In genomic region chr2:239200646-239201530, GRCh38 we compare ENCODE assay signal across 21 cellular contexts.
A peak's percentile ranks its signal among the peaks of the same experiment; 100 is the strongest.
DNase-seq lines count a peak whose midpoint lies in the region; ATAC-seq and TF ChIP-seq lines count a peak whose summit lies in the region.
"Had no signal": no experiment of that assay in that cellular context is flagged by ENCODE, and none has a peak within 500 bp of the region (broad histone marks: within the 10 kb centered on the region; RNA-seq: fewer than 3 reads in every experiment).

No MANE protein-coding gene starts in this region.

- TF ChIP-seq CTCF in H9 (conservative IDR thresholded peaks at IDR 0.05) (no peak), chondrocyte (IDR thresholded peaks at IDR 0.05) (no peak)

- DNase-seq in H9 (no peak), chondrocyte (ENCODE audit: low spot score) (peak; percentile 78), substantia nigra (lab: John Stamatoyannopoulos, UW) (no peak), NCI-H82 treated with DMSO at 0.1 percent for 48 hours (lab: John Stamatoyannopoulos, UW; ENCODE audit: unreplicated experiment) (no peak), cerebellar cortex (ENCODE audit: low spot score) (no peak)
- DNase-seq in T-helper 2 cell treated with Interferon-gamma antibody and Interleukin-4, amounts not matched to agents 5 μg/mL and 100 μg/mL, for 36 hours (ENCODE audit: low spot score), result no peak
- DNase-seq in naive thymus-derived CD4-positive, alpha-beta T cell, result no peak
- DNase-seq: activated CD4-positive, alpha-beta memory T cell treated with anti-CD3 and anti-CD28 coated beads, Interleukin-2, amount 10 ng/mL, durations not matched to agents 7 days and 5 days; amniotic stem cell; Caco-2; colonic mucosa; MV-4-11; NCI-H2081 treated with DMSO at 0.1 percent for 48 hours; NCI-H524; PC-3 had no signal

- H3K27ac ChIP-seq in H9 (ENCODE audit: insufficient read length, low read depth, low read length) (no peak overlapping the region), muscle layer of colon (ENCODE audit: low read depth, low read length) (peak overlapping the region; percentile 43), substantia nigra (ENCODE audit: low read depth, low read length, poor library complexity, severe bottlenecking) (peak overlapping the region; percentile 26)
- no peak overlapping the region for H3K27ac ChIP-seq in naive thymus-derived CD4-positive, alpha-beta T cell (ENCODE audit: low read depth, low read length)
- H3K27ac ChIP-seq: epithelial cell of prostate, SK-N-MC had no signal

- peaks cover 3 to 15% (median 9%) of the 10 kb centered on the region in 3 experiments; a peak in 6 of 7 replicates for H3K36me3 Mint-ChIP-seq in H9 (ENCODE audit: insufficient read depth in 1 of 3, low read depth in 3 of 3)
- H3K36me3 Mint-ChIP-seq in chondrocyte (ENCODE audit: low read depth), result peaks cover 13% of the 10 kb centered on the region
- peaks cover 12% of the 10 kb centered on the region for H3K36me3 Mint-ChIP-seq in T-helper 2 cell treated with Interferon-gamma antibody and Interleukin-4, amounts not matched to agents 5 μg/mL and 100 μg/mL, for 36 hours (ENCODE audit: low read depth)
- peaks cover 5 to 32% (median 11%) of the 10 kb centered on the region in 5 donors for H3K36me3 Mint-ChIP-seq in naive thymus-derived CD4-positive, alpha-beta T cell

- no peak overlapping the region for H3K4ac ChIP-seq in H9 (ENCODE audit: low read depth, low read length)

- H2BK12ac ChIP-seq in H9 (ENCODE audit: insufficient read length, low read depth, low read length), result no peak overlapping the region

- no peak overlapping the region for H2AFZ ChIP-seq in H9 (ENCODE audit: low read length)

- POLR2A ChIA-PET in naive thymus-derived CD4-positive, alpha-beta T cell (lab: Charles Lee), result no interaction called here

- H3K9me3 ChIP-seq in H9 (ENCODE audit: control insufficient read depth, low read depth, low read length) (no peaks in the 10 kb centered on the region), muscle layer of colon (ENCODE audit: low read length) (no peaks in the 10 kb centered on the region)
- no peaks in the 10 kb centered on the region for H3K9me3 ChIP-seq in naive thymus-derived CD4-positive, alpha-beta T cell (ENCODE audit: control insufficient read depth in 2 of 3, low read length in 3 of 3)
- H3K9me3 ChIP-seq: Caco-2, colonic mucosa had no signal

- no peak for ATAC-seq in naive thymus-derived CD4-positive, alpha-beta T cell
- ATAC-seq: PC-3 had no signal

- H2BK20ac ChIP-seq in H9 (ENCODE audit: low read depth, low read length, poor library complexity, severe bottlenecking), result no peak overlapping the region

- no peak overlapping the region for H2BK120ac ChIP-seq in H9 (ENCODE audit: low read depth, low read length, poor library complexity, severe bottlenecking)

- H3K27ac Mint-ChIP-seq in H9 (peak overlapping the region; percentile 18 to 73 (median 55); a peak in 4 of 7 replicates), chondrocyte (ENCODE audit: unreplicated experiment) (peak overlapping the region; percentile 36)
- no peak overlapping the region for H3K27ac Mint-ChIP-seq in T-helper 2 cell treated with Interferon-gamma antibody and Interleukin-4, amounts not matched to agents 5 μg/mL and 100 μg/mL, for 36 hours
- H3K27ac Mint-ChIP-seq in naive thymus-derived CD4-positive, alpha-beta T cell, result peak overlapping the region in 3 of 9 donors; percentile 23 to 68 (median 29)
- H3K27ac Mint-ChIP-seq: activated CD4-positive, alpha-beta memory T cell treated with anti-CD3 and anti-CD28 coated beads, Interleukin-2, amount 10 ng/mL, durations not matched to agents 7 days and 5 days; activated T-helper 1 cell treated with anti-CD3 and anti-CD28 coated beads, Interleukin-12 subunit alpha, Interleukin-12 subunit beta, Interleukin-2, Interleukin-4 antibody, amounts not matched to agents 30 ng/mL and 10 ng/mL and 1 ng/mL, durations not matched to agents 14 hours and 24 hours and 36 hours; progenitor cell of endocrine pancreas; stimulated activated naive CD8-positive, alpha-beta T cell treated with anti-CD3 and anti-CD28 coated beads, Interleukin-15, Interleukin-2, amounts not matched to agents 100 ng/mL and 50 ng/mL, for 24 hours had no signal

- H3K14ac ChIP-seq in H9 (ENCODE audit: insufficient read depth, low read length), result peak overlapping the region; percentile 21; the same call in 1 of the 2 replicates

- no peaks in the 10 kb centered on the region for H3K9me3 Mint-ChIP-seq in H9
- no peaks in the 10 kb centered on the region for H3K9me3 Mint-ChIP-seq in chondrocyte (ENCODE audit: low read depth)
- H3K9me3 Mint-ChIP-seq in T-helper 2 cell treated with Interferon-gamma antibody and Interleukin-4, amounts not matched to agents 5 μg/mL and 100 μg/mL, for 36 hours, result no peaks in the 10 kb centered on the region
- no peaks in the 10 kb centered on the region for H3K9me3 Mint-ChIP-seq in naive thymus-derived CD4-positive, alpha-beta T cell
- H3K9me3 Mint-ChIP-seq: activated CD4-positive, alpha-beta memory T cell treated with anti-CD3 and anti-CD28 coated beads, Interleukin-2, amount 10 ng/mL, durations not matched to agents 7 days and 5 days; activated T-helper 1 cell treated with anti-CD3 and anti-CD28 coated beads, Interleukin-12 subunit alpha, Interleukin-12 subunit beta, Interleukin-2, Interleukin-4 antibody, amounts not matched to agents 30 ng/mL and 10 ng/mL and 1 ng/mL, durations not matched to agents 14 hours and 24 hours and 36 hours; stimulated activated naive CD8-positive, alpha-beta T cell treated with anti-CD3 and anti-CD28 coated beads, Interleukin-15, Interleukin-2, amounts not matched to agents 100 ng/mL and 50 ng/mL, for 24 hours had no signal

- H3K23me2 ChIP-seq in H9 (ENCODE audit: insufficient read length, low read depth, low read length, poor library complexity, severe bottlenecking), result no peaks in the 10 kb centered on the region

- no peaks in the 10 kb centered on the region; the same call in 1 of the 2 replicates for H3K4me1 ChIP-seq in H9 (ENCODE audit: insufficient read depth, low read length)
- peaks cover 43% of the 10 kb centered on the region for H3K4me1 ChIP-seq in muscle layer of colon (ENCODE audit: insufficient read depth, low read length)
- H3K4me1 ChIP-seq in naive thymus-derived CD4-positive, alpha-beta T cell (ENCODE audit: control insufficient read depth in 2 of 2, insufficient read depth in 2 of 2, low read length in 2 of 2), result peaks cover 0 to 12% of the 10 kb centered on the region in 2 donors
- H3K4me1 ChIP-seq: Caco-2, colonic mucosa had no signal

- H3K4me2 ChIP-seq in H9 (ENCODE audit: insufficient read depth, insufficient read length, low read length), result no peak overlapping the region

- H3K4me1 Mint-ChIP-seq in H9 (peaks cover 23 to 38% of the 10 kb centered on the region in 2 experiments), chondrocyte (ENCODE audit: low read depth) (peaks cover 14% of the 10 kb centered on the region)
- H3K4me1 Mint-ChIP-seq in T-helper 2 cell treated with Interferon-gamma antibody and Interleukin-4, amounts not matched to agents 5 μg/mL and 100 μg/mL, for 36 hours (ENCODE audit: low read depth), result peaks cover 15% of the 10 kb centered on the region
- H3K4me1 Mint-ChIP-seq in naive thymus-derived CD4-positive, alpha-beta T cell, result peaks cover 15 to 62% (median 50%) of the 10 kb centered on the region in 7 donors

- intact Hi-C loops in naive thymus-derived CD4-positive, alpha-beta T cell (cut with micrococcal nuclease), result no loop called here

- no CpG with 5 or more reads among the region's 20 CpGs for WGBS in H9 (ENCODE audit: extremely low coverage, insufficient read length, low lambda C conversion rate)

- H3K56ac ChIP-seq in H9 (ENCODE audit: insufficient read length, low read depth, low read length), result no peak overlapping the region

- no peak overlapping the region for H3K23ac ChIP-seq in H9 (ENCODE audit: insufficient read length, low read depth, low read length)

- H3K18ac ChIP-seq in H9 (ENCODE audit: insufficient read length, low read depth, low read length), result no peak overlapping the region

- no peak overlapping the region for H4K5ac ChIP-seq in H9 (ENCODE audit: insufficient read length, low read depth, low read length)

- H4K20me1 ChIP-seq in H9 (ENCODE audit: control insufficient read depth, insufficient read depth, insufficient read length), result no peaks in the 10 kb centered on the region

- peaks cover 22% of the 10 kb centered on the region for H3K36me3 ChIP-seq in muscle layer of colon (ENCODE audit: insufficient read depth, low read length)
- H3K36me3 ChIP-seq in naive thymus-derived CD4-positive, alpha-beta T cell (ENCODE audit: control insufficient read depth in 2 of 3, insufficient read depth in 3 of 3, low read length in 3 of 3), result peaks cover 0 to 19% (median 5%) of the 10 kb centered on the region in 3 experiments
- H3K36me3 ChIP-seq: colonic mucosa had no signal

- H3K9ac ChIP-seq in H9 (ENCODE audit: extremely low read depth, insufficient read length, low read length) (no peak overlapping the region), muscle layer of colon (ENCODE audit: low read length) (no peak overlapping the region)

- H3K27me3 ChIP-seq in H9 (ENCODE audit: insufficient read depth, low read length), result no peaks in the 10 kb centered on the region
- H3K27me3 ChIP-seq in muscle layer of colon (ENCODE audit: control insufficient read depth in 1 of 2, insufficient read depth in 2 of 2, low read length in 2 of 2), result no peaks in the 10 kb centered on the region
- H3K27me3 ChIP-seq in naive thymus-derived CD4-positive, alpha-beta T cell (ENCODE audit: control insufficient read depth in 2 of 2, insufficient read depth in 2 of 2, low read length in 2 of 2), result no peaks in the 10 kb centered on the region
- H3K27me3 ChIP-seq: colonic mucosa had no signal

- no peak overlapping the region for H3T11ph ChIP-seq in H9 (ENCODE audit: low read length)

- peaks cover 6% of the 10 kb centered on the region for H3K79me1 ChIP-seq in H9 (ENCODE audit: insufficient read depth, low read depth, low read length, poor library complexity, severe bottlenecking)

- no peaks in the 10 kb centered on the region for H3K79me2 ChIP-seq in H9 (ENCODE audit: insufficient read depth, low read length)

- peak overlapping the region in 1 of 2 donors; percentile 16 for H3K4me3 ChIP-seq in muscle layer of colon (ENCODE audit: low read depth in 1 of 2, low read length in 2 of 2)
- no peak overlapping the region for H3K4me3 ChIP-seq in naive thymus-derived CD4-positive, alpha-beta T cell (ENCODE audit: low read length)
- H3K4me3 ChIP-seq: colonic mucosa, SK-N-MC had no signal

- no peak overlapping the region for H2BK5ac ChIP-seq in H9 (ENCODE audit: insufficient read length, low read length)

- no peak overlapping the region for H2AK5ac ChIP-seq in H9 (ENCODE audit: insufficient read length, low read length)

- H3K4me3 Mint-ChIP-seq in H9 (no peak overlapping the region), chondrocyte (ENCODE audit: unreplicated experiment) (no peak overlapping the region)
- H3K4me3 Mint-ChIP-seq in T-helper 2 cell treated with Interferon-gamma antibody and Interleukin-4, amounts not matched to agents 5 μg/mL and 100 μg/mL, for 36 hours, result no peak overlapping the region
- no peak overlapping the region for H3K4me3 Mint-ChIP-seq in naive thymus-derived CD4-positive, alpha-beta T cell
- H3K4me3 Mint-ChIP-seq: activated CD4-positive, alpha-beta memory T cell treated with anti-CD3 and anti-CD28 coated beads, Interleukin-2, amount 10 ng/mL, durations not matched to agents 7 days and 5 days; activated T-helper 1 cell treated with anti-CD3 and anti-CD28 coated beads, Interleukin-12 subunit alpha, Interleukin-12 subunit beta, Interleukin-2, Interleukin-4 antibody, amounts not matched to agents 30 ng/mL and 10 ng/mL and 1 ng/mL, durations not matched to agents 14 hours and 24 hours and 36 hours; stimulated activated naive CD8-positive, alpha-beta T cell treated with anti-CD3 and anti-CD28 coated beads, Interleukin-15, Interleukin-2, amounts not matched to agents 100 ng/mL and 50 ng/mL, for 24 hours had no signal

- H3K27me3 Mint-ChIP-seq in H9 (ENCODE audit: low read depth) (no peaks in the 10 kb centered on the region), chondrocyte (ENCODE audit: low read depth) (no peaks in the 10 kb centered on the region)
- H3K27me3 Mint-ChIP-seq in T-helper 2 cell treated with Interferon-gamma antibody and Interleukin-4, amounts not matched to agents 5 μg/mL and 100 μg/mL, for 36 hours (ENCODE audit: low read depth), result no peaks in the 10 kb centered on the region
- no peaks in the 10 kb centered on the region for H3K27me3 Mint-ChIP-seq in naive thymus-derived CD4-positive, alpha-beta T cell
- H3K27me3 Mint-ChIP-seq: activated CD4-positive, alpha-beta memory T cell treated with anti-CD3 and anti-CD28 coated beads, Interleukin-2, amount 10 ng/mL, durations not matched to agents 7 days and 5 days; progenitor cell of endocrine pancreas; stimulated activated naive CD8-positive, alpha-beta T cell treated with anti-CD3 and anti-CD28 coated beads, Interleukin-15, Interleukin-2, amounts not matched to agents 100 ng/mL and 50 ng/mL, for 24 hours had no signal

- no peak overlapping the region for H4K91ac ChIP-seq in H9 (ENCODE audit: insufficient read length, low read depth, low read length)

- no peak overlapping the region for H2BK15ac ChIP-seq in H9 (ENCODE audit: low read depth, low read length)

- H4K8ac ChIP-seq in H9 (replicated peaks; ENCODE audit: insufficient read length, low read depth, low read length), result no peak overlapping the region

- CTCF ChIA-PET in naive thymus-derived CD4-positive, alpha-beta T cell (lab: Charles Lee), result no interaction called here

Comparison
In these comparisons a context has a peak if more than half of its experiments do, and no peak if none do; other contexts are left out.
1. H3K27ac ChIP-seq: peak in muscle layer of colon (single experiment) and substantia nigra (single experiment); none in H9 (single experiment) and naive thymus-derived CD4-positive, alpha-beta T cell (single experiment).